ENCODE assay signal across 11 cellular contexts in genomic region chr9:6575324-6575758, GRCh38.
DNase-seq lines count a peak whose midpoint lies in the region; ATAC-seq and TF ChIP-seq lines count a peak whose summit lies in the region.
"Had no signal": no experiment of that assay in that cellular context is flagged by ENCODE, and none has a peak within 500 bp of the region (broad histone marks: within the 10 kb centered on the region; RNA-seq: fewer than 3 reads in every experiment).

No MANE protein-coding gene starts in this region.

- peak; percentile 79 for ATAC-seq in GM19328 (IDR thresholded peaks at IDR 0.05; ENCODE audit: unreplicated experiment)
- ATAC-seq in HG02852 (IDR thresholded peaks at IDR 0.05; ENCODE audit: unreplicated experiment), result peak; percentile 82
- peak; percentile 80 for ATAC-seq in HG03565 (IDR thresholded peaks at IDR 0.05; ENCODE audit: unreplicated experiment)
- ATAC-seq in left ventricle myocardium superior, result no peak
- ATAC-seq: body of pancreas had no signal

- H3K36me3 ChIP-seq in GM06990 (ENCODE audit: control insufficient read depth, insufficient read depth, low read length), result no peaks in the 10 kb centered on the region

- intact Hi-C loops in left ventricle myocardium superior (cut with micrococcal nuclease), result no loop called here

- no peak overlapping the region for H3K4me3 ChIP-seq in GM06990 (replicated peaks; ENCODE audit: low read depth, low read length)
- H3K4me3 ChIP-seq: body of pancreas had no signal

- no peaks in the 10 kb centered on the region for H3K27me3 ChIP-seq in GM06990 (replicated peaks; ENCODE audit: control insufficient read depth, insufficient read depth, low read length)
- H3K27me3 ChIP-seq: body of pancreas had no signal

- no peak for TF ChIP-seq CTCF in GM06990 (IDR thresholded peaks at IDR 0.05; ENCODE audit: insufficient read depth, low read length, poor library complexity, severe bottlenecking)

- DNase-seq in GM06990 (ENCODE audit: extremely low read depth, insufficient read length), result peak; percentile 43
- no peak for DNase-seq in retina
- DNase-seq in activated effector memory CD4-positive, alpha-beta T cell treated with Interleukin-2 at 50 U/mL for 16 hours, result no peak
- DNase-seq in DMS79 treated with DMSO at 0.1 percent for 48 hours (lab: John Stamatoyannopoulos, UW), result no peak
- DNase-seq in left ventricle myocardium superior, result no peak
- DNase-seq: ACHN; activated CD8-positive, alpha-beta memory T cell treated with anti-CD3 and anti-CD28 coated beads, Interleukin-2, amount 50 U/mL, for 4 hours; body of pancreas had no signal
